ENCODE assay signal across 17 cellular contexts in the genomic region with DNA sequence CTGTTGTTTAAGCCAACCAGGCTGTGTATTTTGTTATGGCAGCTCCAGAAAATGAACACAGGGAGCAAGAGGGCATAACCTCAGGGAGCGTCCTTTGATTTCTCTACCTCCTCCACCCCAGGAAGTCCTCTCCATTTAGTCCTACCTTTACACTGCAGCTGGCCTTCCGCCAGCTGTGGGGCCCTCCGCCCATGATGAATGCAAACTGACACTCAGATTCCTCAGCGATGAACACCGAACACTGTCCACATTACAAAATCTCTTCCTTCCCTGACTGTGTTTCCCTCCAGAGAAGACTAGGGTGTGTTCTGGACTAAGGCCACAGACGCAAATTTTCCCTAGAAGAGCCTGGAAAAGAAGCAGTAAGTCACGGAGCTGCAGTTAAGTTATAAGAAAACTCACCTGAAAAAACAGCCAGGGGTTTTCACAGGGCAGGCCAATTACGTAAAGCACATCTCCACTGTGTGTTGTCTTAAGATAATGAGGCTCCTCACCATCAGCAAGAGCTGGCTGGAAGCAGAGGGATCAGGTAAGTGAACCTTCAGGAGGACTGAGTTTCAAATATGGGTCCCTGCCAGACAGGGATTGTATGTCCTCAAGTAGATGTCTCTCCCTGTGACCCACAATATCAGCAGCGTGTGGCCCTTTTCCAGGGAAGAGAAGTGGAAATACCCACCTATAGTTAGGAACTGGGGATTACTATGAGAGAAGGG. TPM values are rescaled to one million over a fixed set of nuclear protein-coding genes. Genes with fewer than 3 reads are reported as not detected.
A peak's percentile ranks its signal among the peaks of the same experiment; 100 is the strongest.
DNase-seq lines count a peak whose midpoint lies in the region; ATAC-seq, FAIRE-seq and TF ChIP-seq lines count a peak whose summit lies in the region.
"Had no signal": no experiment of that assay in that cellular context is flagged by ENCODE, and none has a peak within 500 bp of the region (broad histone marks: within the 10 kb centered on the region; RNA-seq: fewer than 3 reads in every experiment).

No MANE protein-coding gene starts in this region.

- H3K27me3 ChIP-seq in cardiac muscle cell (no peaks in the 10 kb centered on the region), small intestine (ENCODE audit: control insufficient read depth in 2 of 2, insufficient read depth in 2 of 2, low read length in 2 of 2) (no peaks in the 10 kb centered on the region)
- H3K27me3 ChIP-seq: tibial artery had no signal

- H3K27ac Mint-ChIP-seq in stimulated activated naive B cell treated with anti-CD40 and anti-IgM and Interleukin-4, amounts not matched to agents 10 μg/mL and 1 μg/mL and 100 μg/mL, for 72 hours = no peak overlapping the region
- H3K27ac Mint-ChIP-seq: activated CD4-positive, alpha-beta T cell treated with anti-CD3 and anti-CD28 coated beads for 36 hours; CD4-positive, CD25-positive, alpha-beta regulatory T cell; progenitor cell of endocrine pancreas had no signal

- H3K4me1 ChIP-seq in cardiac muscle cell (ENCODE audit: low read depth) (peaks cover 24% of the 10 kb centered on the region), small intestine (ENCODE audit: control insufficient read depth in 2 of 2, insufficient read depth in 1 of 2, low read depth in 1 of 2, low read length in 1 of 2) (peaks cover 5 to 8% of the 10 kb centered on the region in 2 donors)
- H3K4me1 ChIP-seq: tibial artery had no signal

- no peak overlapping the region for H3K4me3 Mint-ChIP-seq in stimulated activated naive B cell treated with anti-CD40 and anti-IgM and Interleukin-4, amounts not matched to agents 10 μg/mL and 1 μg/mL and 100 μg/mL, for 72 hours
- H3K4me3 Mint-ChIP-seq: activated CD4-positive, alpha-beta T cell treated with anti-CD3 and anti-CD28 coated beads for 36 hours; CD4-positive, CD25-positive, alpha-beta regulatory T cell had no signal

- H3K4me1 Mint-ChIP-seq in stimulated activated naive B cell treated with anti-CD40 and anti-IgM and Interleukin-4, amounts not matched to agents 10 μg/mL and 1 μg/mL and 100 μg/mL, for 72 hours = peaks cover 0 to 7% of the 10 kb centered on the region in 2 donors

- CTCF ChIA-PET in RWPE1 (lab: Yijun Ruan, JAX) = no interaction called here

- H3K27me3 Mint-ChIP-seq in stimulated activated naive B cell treated with anti-CD40 and anti-IgM and Interleukin-4, amounts not matched to agents 10 μg/mL and 1 μg/mL and 100 μg/mL, for 72 hours = peaks cover 20 to 24% of the 10 kb centered on the region in 2 donors
- H3K27me3 Mint-ChIP-seq: progenitor cell of endocrine pancreas had no signal

- H3K9me3 ChIP-seq in cardiac muscle cell (ENCODE audit: low read depth) (no peaks in the 10 kb centered on the region), small intestine (ENCODE audit: control insufficient read depth, low read depth) (no peaks in the 10 kb centered on the region)

- H3K27ac ChIP-seq in RWPE1 (peak overlapping the region; percentile 77), cardiac muscle cell (peak overlapping the region; percentile 72), small intestine (ENCODE audit: low read depth in 1 of 2, low read length in 1 of 2) (peak overlapping the region; percentile 2 to 62)
- H3K27ac ChIP-seq: SK-N-MC, tibial artery had no signal

- no peaks in the 10 kb centered on the region for H3K36me3 Mint-ChIP-seq in stimulated activated naive B cell treated with anti-CD40 and anti-IgM and Interleukin-4, amounts not matched to agents 10 μg/mL and 1 μg/mL and 100 μg/mL, for 72 hours
- H3K36me3 Mint-ChIP-seq: CD4-positive, CD25-positive, alpha-beta regulatory T cell had no signal

- no peak for FAIRE-seq in small intestine (lab: Jason Lieb, UNC)
- FAIRE-seq: colon had no signal

- TF ChIP-seq CTCF in RWPE1 (conservative IDR thresholded peaks at IDR 0.05; ENCODE audit: low read depth) (no peak), cardiac muscle cell (IDR thresholded peaks at IDR 0.05; ENCODE audit: low read depth, low read length) (no peak)

- POLR2A ChIA-PET in RWPE1 (lab: Yijun Ruan, JAX; ENCODE audit: low non-redundant PET) = no interaction called here

- H3K9me3 Mint-ChIP-seq in stimulated activated naive B cell treated with anti-CD40 and anti-IgM and Interleukin-4, amounts not matched to agents 10 μg/mL and 1 μg/mL and 100 μg/mL, for 72 hours = peaks cover 0 to 4% of the 10 kb centered on the region in 2 donors

- H3K36me3 ChIP-seq in cardiac muscle cell = no peaks in the 10 kb centered on the region
- H3K36me3 ChIP-seq in small intestine (ENCODE audit: control insufficient read depth in 2 of 2, insufficient read depth in 2 of 2, low read length in 2 of 2) = no peaks in the 10 kb centered on the region
- H3K36me3 ChIP-seq: tibial artery had no signal

- H3K4me3 ChIP-seq in cardiac muscle cell (no peak overlapping the region), small intestine (ENCODE audit: low read depth in 1 of 2, low read length in 2 of 2) (no peak overlapping the region)
- H3K4me3 ChIP-seq: SK-N-MC, tibial artery had no signal

- 72 to 81% (median 73%) methylated on average over 9 of the region's 9 CpGs for WGBS in small intestine, 3 donors

- ATAC-seq in HG03108 (IDR thresholded peaks at IDR 0.05; ENCODE audit: unreplicated experiment) = no peak
- no peak for ATAC-seq in stimulated activated naive B cell treated with anti-CD40 and anti-IgM and Interleukin-4, amounts not matched to agents 10 μg/mL and 1 μg/mL and 100 μg/mL, for 72 hours (replicated peaks)
- ATAC-seq: activated CD4-positive, alpha-beta T cell treated with anti-CD3 and anti-CD28 coated beads for 36 hours had no signal

- peak; percentile 5 for DNase-seq in HT1080 (ENCODE audit: low read depth)
- peak; percentile 81 for DNase-seq in RWPE1 (ENCODE audit: low spot score)
- no peak for DNase-seq in cardiac muscle cell (ENCODE audit: low read depth in 1 of 2, low spot score in 1 of 2)
- DNase-seq in small intestine = peak; percentile 61
- DNase-seq in stimulated activated naive B cell treated with anti-CD40 and anti-IgM and Interleukin-4, amounts not matched to agents 10 μg/mL and 1 μg/mL and 100 μg/mL, for 72 hours = no peak
- no peak for DNase-seq in NCI-H82 (lab: John Stamatoyannopoulos, UW)
- DNase-seq in GOT3 (lab: John Stamatoyannopoulos, UW) = no peak
- DNase-seq: activated CD4-positive, alpha-beta T cell treated with anti-CD3 and anti-CD28 coated beads for 36 hours; activated effector memory CD4-positive, alpha-beta T cell treated with anti-CD3 and anti-CD28 coated beads, Interleukin-2, amount 50 U/mL, for 16 hours; CD4-positive, CD25-positive, alpha-beta regulatory T cell; glutamatergic neuron; NCI-H446; tibial artery had no signal

RNA-seq across cellular contexts. Expression of gene ATP1B1, which starts 46.3 kb away (rescaled TPM):
- 23.1 and 35.9 TPM in 2 replicates for total RNA-seq in HT1080 (2014; rRNA removed; shearing (Covaris generic))
- 38.9 and 43.2 TPM in 2 replicates for polyA plus RNA-seq in HT1080 (2015; cell fraction: cytosol; rRNA removed)
- 48.0 and 49.1 TPM in 2 replicates for polyA plus RNA-seq in HT1080 (2015; cell fraction: nucleus; rRNA removed)
- 602 and 603 TPM in 2 replicates for total RNA-seq in cardiac muscle cell
- polyA plus RNA-seq in cardiac muscle cell (220 and 285 TPM in 2 replicates), small intestine (100 to 1,000 TPM; 216 to 240 (median 238) TPM)

Comparison
In these comparisons a context has a peak if more than half of its experiments do, and no peak if none do; other contexts are left out.
1. DNase-seq: peak in HT1080 (single experiment), RWPE1 (single experiment) and small intestine (single experiment); none in cardiac muscle cell (0 of 2), stimulated activated naive B cell treated with anti-CD40 and anti-IgM and Interleukin-4, amounts not matched to agents 10 μg/mL and 1 μg/mL and 100 μg/mL, for 72 hours (single experiment), NCI-H82 (single experiment) and GOT3 (single experiment).
2. RNA of gene ATP1B1, which starts 46.3 kb away (total RNA-seq): 602 to 603 TPM in cardiac muscle cell; 23.1 to 35.9 TPM in HT1080; every median in the first group is over 10 times any median in the second.
3. Peak in every context shown above with its lines, with median percentiles within 50 percentile points of each other: H3K27ac ChIP-seq.